ENCODE assay signal across 8 cellular contexts in genomic region chr17:2711608-2712299, GRCh38. TPM values are rescaled to one million over a fixed set of nuclear protein-coding genes. Genes with fewer than 3 reads are reported as not detected.
DNase-seq lines count a peak whose midpoint lies in the region; ATAC-seq and TF ChIP-seq lines count a peak whose summit lies in the region.

CLUH (minus strand) TSS chr17:2711764; CDS start chr17:2711661, 103 bp downstream.

- ATAC-seq in GM19025 (IDR thresholded peaks at IDR 0.05; ENCODE audit: low read depth, unreplicated experiment) (peak; percentile 63), HG03280 (IDR thresholded peaks at IDR 0.05; ENCODE audit: unreplicated experiment) (peak; percentile 71)

- peak within 1 kb of the TSS; percentile 81 for H3K4me3 ChIP-seq in kidney epithelial cell (ENCODE audit: low read depth, low read length)

- no peaks in the 10 kb centered on the region for H3K27me3 ChIP-seq in kidney epithelial cell (ENCODE audit: control insufficient read depth, insufficient read depth, low read length)

- DNase-seq in AG20443 (ENCODE audit: low spot score) (peak; percentile 99), NCI-H510A (lab: John Stamatoyannopoulos, UW) (peak; percentile 81), cerebellum (ENCODE audit: low spot score) (peak; percentile 96), kidney epithelial cell (ENCODE audit: low read depth) (peak; percentile 78)
- DNase-seq in activated CD4-positive, alpha-beta T cell treated with anti-CD3 and anti-CD28 coated beads for 1 hour = peak; percentile 96
- peak; percentile 98 for DNase-seq in stimulated activated CD4-positive, alpha-beta T cell treated with anti-CD3 and anti-CD28 coated beads, Interleukin-15, amount 100 ng/mL, for 24 hours

- no peaks in the 10 kb centered on the region for H3K36me3 ChIP-seq in kidney epithelial cell (ENCODE audit: control insufficient read depth, insufficient read depth, low read length)

- TF ChIP-seq CTCF in kidney epithelial cell (IDR thresholded peaks at IDR 0.05; ENCODE audit: insufficient read depth, low read length, poor library complexity, severe bottlenecking) = no peak

RNA-seq across cellular contexts. Expression of gene CLUH, which starts in this region (rescaled TPM):
- total RNA-seq in cerebellum = 30.2 TPM
- 64.4 and 69.9 TPM in 2 replicates for total RNA-seq in kidney epithelial cell

Comparison
In these comparisons a context has a peak if more than half of its experiments do, and no peak if none do; other contexts are left out.
1. Peak in every context shown above with its lines: DNase-seq, ATAC-seq and H3K4me3 ChIP-seq.